2 cellular contexts compared by ENCODE assay signal in genomic region chr11:5809122-5809519, GRCh38.
TF ChIP-seq lines count a peak whose summit lies in the region.

No MANE protein-coding gene starts in this region.

TF ChIP-seq in HCT116, 20 proteins besides CTCF, POLR2A, EP300 and RAD21 (continued from another document):
- TF ChIP-seq ZBTB33 (IDR thresholded peaks at IDR 0.05; ENCODE audit: extremely low read depth, insufficient replicate concordance, low read length) (no peak), EGR1 (IDR thresholded peaks at IDR 0.05; ENCODE audit: low read depth) (no peak), ZNF274 (IDR thresholded peaks at IDR 0.05; ENCODE audit: low read depth, low read length) (no peak), POLR2AphosphoS5 (IDR thresholded peaks at IDR 0.05; ENCODE audit: low read depth, low read length) (no peak), SP1 (IDR thresholded peaks at IDR 0.05; ENCODE audit: low read depth) (no peak), REST (IDR thresholded peaks at IDR 0.05; ENCODE audit: low read depth) (no peak), ATF3 (IDR thresholded peaks at IDR 0.05) (no peak), SIN3A (IDR thresholded peaks at IDR 0.05; ENCODE audit: low read depth) (no peak), MAX (IDR thresholded peaks at IDR 0.05) (no peak), SRF (IDR thresholded peaks at IDR 0.05; ENCODE audit: low read depth) (no peak), CEBPB (IDR thresholded peaks at IDR 0.05; ENCODE audit: low read depth) (no peak), ZFX (IDR thresholded peaks at IDR 0.05) (no peak), TCF7L2 (IDR thresholded peaks at IDR 0.05; ENCODE audit: borderline replicate concordance, extremely low read depth, insufficient read depth, insufficient read length) (no peak), EZH2phosphoT487 (IDR thresholded peaks at IDR 0.05; ENCODE audit: borderline replicate concordance) (no peak)

TF ChIP-seq in SK-N-SH treated with all-trans-retinoic acid at 6 μM for 48 hours, 23 proteins besides CTCF, POLR2A, EP300 and RAD21 (continued from another document):
- TF ChIP-seq CREB5 (CRISPR knock-in tag; IDR thresholded peaks at IDR 0.05; ENCODE audit: low read depth) (no peak), POU6F1 (CRISPR knock-in tag; IDR thresholded peaks at IDR 0.05; ENCODE audit: borderline replicate concordance, low read depth) (no peak), ISL1 (CRISPR knock-in tag; IDR thresholded peaks at IDR 0.05) (no peak), ESRRG (CRISPR knock-in tag; IDR thresholded peaks at IDR 0.05) (no peak), BACH2 (CRISPR knock-in tag; IDR thresholded peaks at IDR 0.05; ENCODE audit: borderline replicate concordance) (no peak), GLIS3 (CRISPR knock-in tag; IDR thresholded peaks at IDR 0.05) (no peak), ZFP3 (CRISPR knock-in tag; IDR thresholded peaks at IDR 0.05) (no peak), TOX (CRISPR knock-in tag; IDR thresholded peaks at IDR 0.05; ENCODE audit: borderline replicate concordance) (no peak)
